1 cellular context compared by ENCODE assay signal in genomic region chr7:137345799-137346449, GRCh38.
TF ChIP-seq lines count a peak whose summit lies in the region.

No MANE protein-coding gene starts in this region.

TF ChIP-seq in WTC11, 78 proteins besides CTCF, POLR2A, EP300 and RAD21 (continued from another document):
- TF ChIP-seq AFF4 (CRISPR knock-in tag; IDR thresholded peaks at IDR 0.05; ENCODE audit: borderline replicate concordance) (no peak), ZNF671 (CRISPR knock-in tag; IDR thresholded peaks at IDR 0.05) (no peak), ZNF532 (CRISPR knock-in tag; IDR thresholded peaks at IDR 0.05; ENCODE audit: borderline replicate concordance) (0 out of 2 replicates have a peak, but pooled peaks have one; percentile 26), NR2C2 (CRISPR knock-in tag; IDR thresholded peaks at IDR 0.05) (no peak)
